ENCODE assay signal across 8 cellular contexts in the genomic region with DNA sequence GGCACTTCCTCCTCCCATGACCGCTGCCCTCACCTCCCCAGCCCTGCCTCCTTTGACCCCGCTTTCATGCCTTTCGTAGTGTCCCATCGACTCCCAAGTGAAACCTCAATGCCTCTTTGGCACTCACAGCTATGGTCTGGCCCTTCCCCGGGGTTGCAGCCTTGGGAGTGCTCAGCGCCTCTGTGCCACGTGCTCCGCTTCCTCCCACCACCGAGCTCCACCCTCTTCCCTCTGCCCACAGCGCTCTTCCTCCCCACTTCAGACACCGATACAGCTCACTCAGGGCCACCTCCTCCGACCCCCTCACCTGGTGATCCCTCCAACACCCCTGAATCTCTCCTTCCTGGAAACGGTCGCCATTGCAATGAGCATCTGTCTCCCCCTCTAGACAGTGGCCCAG. TPM values are rescaled to one million over a fixed set of nuclear protein-coding genes. Genes with fewer than 3 reads are reported as not detected.
DNase-seq lines count a peak whose midpoint lies in the region; ATAC-seq and TF ChIP-seq lines count a peak whose summit lies in the region.
"Had no signal": no experiment of that assay in that cellular context is flagged by ENCODE, and none has a peak within 500 bp of the region (broad histone marks: within the 10 kb centered on the region; RNA-seq: fewer than 3 reads in every experiment).

No MANE protein-coding gene starts in this region.

- peaks cover 2% of the 10 kb centered on the region for H3K27me3 Mint-ChIP-seq in dendritic cell treated with granulocyte-macrophage colony-stimulating factor and Interleukin-4, amounts not matched to agents 40 ng/mL and 50 ng/mL, for 4 days

- peak; percentile 41 to 66 for DNase-seq in activated CD4-positive, alpha-beta T cell treated with anti-CD3 and anti-CD28 coated beads for 4 hours
- DNase-seq in psoas muscle (peak; percentile 74 to 81), uterus (peak; percentile 72 to 83), BE2C (no peak)

- H3K27me3 ChIP-seq in psoas muscle (ENCODE audit: insufficient read depth in 3 of 3, low read length in 2 of 3) (no peaks in the 10 kb centered on the region), uterus (no peaks in the 10 kb centered on the region), BE2C (no peaks in the 10 kb centered on the region)

- H3K9me3 Mint-ChIP-seq in dendritic cell treated with granulocyte-macrophage colony-stimulating factor and Interleukin-4, amounts not matched to agents 40 ng/mL and 50 ng/mL, for 4 days = no peaks in the 10 kb centered on the region

- peak in 3 of 4 donors; percentile 54 to 61 (median 55) for ATAC-seq in psoas muscle
- no peak for ATAC-seq in HG03442 (IDR thresholded peaks at IDR 0.05; ENCODE audit: unreplicated experiment)
- ATAC-seq in HG03521 (IDR thresholded peaks at IDR 0.05; ENCODE audit: unreplicated experiment) = no peak

- no peak overlapping the region for H3K4me3 ChIP-seq in psoas muscle
- H3K4me3 ChIP-seq in uterus = no peak overlapping the region
- H3K4me3 ChIP-seq in BE2C (ENCODE audit: low read depth, low read length) = no peak overlapping the region

- H3K4me3 Mint-ChIP-seq in dendritic cell treated with granulocyte-macrophage colony-stimulating factor and Interleukin-4, amounts not matched to agents 40 ng/mL and 50 ng/mL, for 4 days = peak overlapping the region; percentile 46

- 48 to 52% (median 52%) methylated on average over 14 of the region's 14 CpGs for WGBS in psoas muscle, 3 donors

- no peak for TF ChIP-seq POLR2A in uterus (IDR thresholded peaks at IDR 0.05)

- H3K36me3 ChIP-seq in psoas muscle (ENCODE audit: insufficient read depth in 1 of 2, low read depth in 1 of 2) (no peaks in the 10 kb centered on the region), uterus (no peaks in the 10 kb centered on the region), BE2C (no peaks in the 10 kb centered on the region)

- peaks cover 31% of the 10 kb centered on the region for H3K4me1 ChIP-seq in psoas muscle
- peaks cover 34 to 45% of the 10 kb centered on the region in 2 donors for H3K4me1 ChIP-seq in uterus
- peaks cover 9% of the 10 kb centered on the region for H3K4me1 ChIP-seq in BE2C

- H3K9me3 ChIP-seq in psoas muscle (no peaks in the 10 kb centered on the region), uterus (no peaks in the 10 kb centered on the region), BE2C (no peaks in the 10 kb centered on the region)

- peak overlapping the region; percentile 78 for H3K27ac Mint-ChIP-seq in dendritic cell treated with granulocyte-macrophage colony-stimulating factor and Interleukin-4, amounts not matched to agents 40 ng/mL and 50 ng/mL, for 4 days

- intact Hi-C loops in dendritic cell treated with granulocyte-macrophage colony-stimulating factor and Interleukin-4, amounts not matched to agents 40 ng/mL and 50 ng/mL, for 4 days (cut with micrococcal nuclease) = no loop called here
- intact Hi-C loops in psoas muscle (cut with DNase I) = no loop called here
- intact Hi-C loops in uterus (cut with DNase I; ENCODE audit: low total_unique reads) = no loop called here

- no peaks in the 10 kb centered on the region for H3K36me3 Mint-ChIP-seq in dendritic cell treated with granulocyte-macrophage colony-stimulating factor and Interleukin-4, amounts not matched to agents 40 ng/mL and 50 ng/mL, for 4 days (ENCODE audit: low read depth)

- H3K27ac ChIP-seq in psoas muscle (no peak overlapping the region), uterus (peak overlapping the region; percentile 81 to 84)

- no peak for TF ChIP-seq CTCF in psoas muscle (IDR thresholded peaks at IDR 0.05)
- no peak for TF ChIP-seq CTCF in uterus (IDR thresholded peaks at IDR 0.05)
- no peak for TF ChIP-seq CTCF in BE2C (IDR thresholded peaks at IDR 0.05; ENCODE audit: low read depth, low read length)

- H3K4me1 Mint-ChIP-seq in dendritic cell treated with granulocyte-macrophage colony-stimulating factor and Interleukin-4, amounts not matched to agents 40 ng/mL and 50 ng/mL, for 4 days (ENCODE audit: low read depth) = peaks cover 56% of the 10 kb centered on the region

RNA-seq across cellular contexts. Expression of a gene that starts 16.6 kb away (rescaled TPM):
- total RNA-seq in psoas muscle (not detected), uterus (not detected)
- polyA plus RNA-seq in psoas muscle = under 1 TPM in 1 of 3 donors, not detected in 2; 0.35 TPM
- not detected for polyA plus RNA-seq in BE2C (2012; ENCODE audit: insufficient read depth, insufficient read length, low read depth)
- polyA plus RNA-seq: neural cell had no signal

Comparison
In these comparisons a context has a peak if more than half of its experiments do, and no peak if none do; other contexts are left out.
1. ATAC-seq: peak in psoas muscle (3 of 4); none in HG03442 (single experiment) and HG03521 (single experiment).